2 cellular contexts compared by ENCODE assay signal in genomic region chr16:89569506-89570341, GRCh38.
TF ChIP-seq lines count a peak whose summit lies in the region.

No MANE protein-coding gene starts in this region.

TF ChIP-seq in HepG2, 621 proteins besides CTCF, POLR2A, EP300 and RAD21:
- TF ChIP-seq ATM (IDR thresholded peaks at IDR 0.05; ENCODE audit: borderline replicate concordance) (no peak), KDM2A (CRISPR knock-in tag; IDR thresholded peaks at IDR 0.05; ENCODE audit: borderline replicate concordance, low read depth) (peak; percentile 54), ZNF687 (CRISPR knock-in tag; IDR thresholded peaks at IDR 0.05) (peak; percentile 36; the same call in 1 of the 2 replicates), HNRNPL (IDR thresholded peaks at IDR 0.05; ENCODE audit: low read depth, low read length) (0 out of 2 replicates have a peak, but pooled peaks have one; percentile 58), ZNF253 (CRISPR knock-in tag; IDR thresholded peaks at IDR 0.05; ENCODE audit: borderline replicate concordance) (0 out of 2 replicates have a peak, but pooled peaks have one; percentile 39), AGO1 (IDR thresholded peaks at IDR 0.05; ENCODE audit: low read depth, low read length, poor library complexity, severe bottlenecking) (peak; percentile 59), ATAD3A (CRISPR knock-in tag; IDR thresholded peaks at IDR 0.05) (no peak)

TF ChIP-seq in GM23338, 12 proteins besides CTCF, POLR2A, EP300 and RAD21:
- TF ChIP-seq ZNF114 (CRISPR knock-in tag; IDR thresholded peaks at IDR 0.05) (no peak), REST (IDR thresholded peaks at IDR 0.05; ENCODE audit: unreplicated experiment) (no peak), JUNB (IDR thresholded peaks at IDR 0.05; ENCODE audit: unreplicated experiment) (no peak), POLR2AphosphoS5 (IDR thresholded peaks at IDR 0.05; ENCODE audit: low read depth) (no peak), EZH2phosphoT487 (IDR thresholded peaks at IDR 0.05; ENCODE audit: unreplicated experiment) (no peak), ETS1 (IDR thresholded peaks at IDR 0.05) (no peak), EZH2 (IDR thresholded peaks at IDR 0.05; ENCODE audit: low read depth, unreplicated experiment) (no peak), ZNF331 (CRISPR knock-in tag; IDR thresholded peaks at IDR 0.05; ENCODE audit: low read depth) (no peak), CREB1 (CRISPR knock-in tag; IDR thresholded peaks at IDR 0.05; ENCODE audit: low read depth) (no peak), NANOG (IDR thresholded peaks at IDR 0.05; ENCODE audit: borderline replicate concordance) (no peak), ZNF462 (CRISPR knock-in tag; IDR thresholded peaks at IDR 0.05) (no peak), STAT1 (IDR thresholded peaks at IDR 0.05; ENCODE audit: unreplicated experiment) (no peak)
